Comparison of ENCODE assay signal across 16 cellular contexts in the genomic region with DNA sequence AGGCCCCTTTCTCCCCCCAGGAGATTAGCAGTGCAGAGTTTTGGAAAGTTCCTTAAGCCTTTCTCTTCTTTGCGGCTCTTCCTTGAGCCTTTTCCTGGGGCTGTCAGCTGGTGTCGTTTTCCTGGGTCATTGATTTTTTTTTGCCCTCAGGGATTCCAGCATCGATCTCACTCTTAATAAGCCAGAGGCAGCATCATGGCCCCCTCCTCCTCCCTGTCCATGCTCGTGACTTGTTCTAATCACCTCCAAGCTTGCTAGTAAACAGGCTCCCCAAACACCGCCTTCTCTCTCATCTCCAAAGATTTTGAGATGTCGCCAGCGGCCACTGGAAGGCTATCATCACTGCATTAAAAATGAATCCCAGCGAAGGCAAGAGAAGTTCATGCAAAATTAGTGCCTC. TPM values are rescaled to one million over a fixed set of nuclear protein-coding genes. Genes with fewer than 3 reads are reported as not detected.
A peak's percentile ranks its signal among the peaks of the same experiment; 100 is the strongest.
DNase-seq lines count a peak whose midpoint lies in the region; ATAC-seq and TF ChIP-seq lines count a peak whose summit lies in the region.
"Had no signal": no experiment of that assay in that cellular context is flagged by ENCODE, and none has a peak within 500 bp of the region (broad histone marks: within the 10 kb centered on the region; RNA-seq: fewer than 3 reads in every experiment).

No MANE protein-coding gene starts in this region.

- no peaks in the 10 kb centered on the region for H3K9me3 Mint-ChIP-seq in immature natural killer cell
- H3K9me3 Mint-ChIP-seq: activated CD8-positive, alpha-beta T cell treated with anti-CD3 and anti-CD28 coated beads for 36 hours; activated naive CD8-positive, alpha-beta T cell treated with anti-CD3 and anti-CD28 coated beads, Interleukin-2, amount 50 U/mL, for 24 hours; activated T-helper 1 cell treated with anti-CD3 and anti-CD28 coated beads, Interleukin-12 subunit alpha, Interleukin-12 subunit beta, Interleukin-2, Interleukin-4 antibody, amounts not matched to agents 30 ng/mL and 10 ng/mL and 1 ng/mL, durations not matched to agents 14 hours and 24 hours and 36 hours had no signal

- peaks cover 0 to 10% (median 6%) of the 10 kb centered on the region in 3 donors for H3K27me3 Mint-ChIP-seq in immature natural killer cell (ENCODE audit: low read depth in 3 of 3)
- H3K27me3 Mint-ChIP-seq: activated CD8-positive, alpha-beta T cell treated with anti-CD3 and anti-CD28 coated beads for 36 hours; activated naive CD8-positive, alpha-beta T cell treated with anti-CD3 and anti-CD28 coated beads, Interleukin-2, amount 50 U/mL, for 24 hours had no signal

- 43 to 49% methylated on average over 8 of the region's 8 CpGs for WGBS in esophagus squamous epithelium, 2 donors
- WGBS in prostate gland = 55% methylated on average over 8 of the region's 8 CpGs

- peak overlapping the region; percentile 15 for H3K9ac ChIP-seq in NT2/D1 (ENCODE audit: insufficient read length, low read depth)

- TF ChIP-seq CTCF in esophagus squamous epithelium (IDR thresholded peaks at IDR 0.05) (no peak), prostate gland (IDR thresholded peaks at IDR 0.05) (no peak), gastrocnemius medialis (IDR thresholded peaks at IDR 0.05 in 4 of 5, conservative IDR thresholded peaks at IDR 0.05 in 1 of 5) (no peak)

- H3K36me3 ChIP-seq in ACC112 (ENCODE audit: insufficient read depth, low read length) = peaks cover 5% of the 10 kb centered on the region; the same call in 1 of the 2 replicates
- no peaks in the 10 kb centered on the region for H3K36me3 ChIP-seq in NT2/D1 (ENCODE audit: insufficient read depth, insufficient read length, low read length)
- H3K36me3 ChIP-seq in esophagus squamous epithelium = peaks cover 0 to 20% (median 0%) of the 10 kb centered on the region in 3 donors
- H3K36me3 ChIP-seq in prostate gland = no peaks in the 10 kb centered on the region
- no peaks in the 10 kb centered on the region for H3K36me3 ChIP-seq in gastrocnemius medialis

- peaks cover 71% of the 10 kb centered on the region for H3K79me2 ChIP-seq in ACC112 (ENCODE audit: control insufficient read depth, insufficient read depth, low read length, unreplicated experiment)

- TF ChIP-seq POLR2A in esophagus squamous epithelium (IDR thresholded peaks at IDR 0.05) (no peak), prostate gland (IDR thresholded peaks at IDR 0.05) (no peak), gastrocnemius medialis (IDR thresholded peaks at IDR 0.05) (no peak)

- H3K4me3 ChIP-seq in ACC112 (ENCODE audit: low read depth, low read length) (peak overlapping the region; percentile 97), NT2/D1 (ENCODE audit: insufficient read length, low read depth) (no peak overlapping the region), esophagus squamous epithelium (peak overlapping the region in 2 of 4 donors; percentile 88 to 97), prostate gland (peak overlapping the region in 1 of 2 donors; percentile 75), gastrocnemius medialis (peak overlapping the region in 2 of 4 donors; percentile 2)

- H3K27ac Mint-ChIP-seq in immature natural killer cell = no peak overlapping the region
- H3K27ac Mint-ChIP-seq: activated CD8-positive, alpha-beta T cell treated with anti-CD3 and anti-CD28 coated beads for 36 hours; activated naive CD8-positive, alpha-beta T cell treated with anti-CD3 and anti-CD28 coated beads, Interleukin-2, amount 50 U/mL, for 24 hours; activated T-helper 1 cell treated with anti-CD3 and anti-CD28 coated beads, Interleukin-12 subunit alpha, Interleukin-12 subunit beta, Interleukin-2, Interleukin-4 antibody, amounts not matched to agents 30 ng/mL and 10 ng/mL and 1 ng/mL, durations not matched to agents 14 hours and 24 hours and 36 hours had no signal

- H3K4me1 Mint-ChIP-seq in immature natural killer cell = peaks cover 28 to 56% of the 10 kb centered on the region in 2 donors

- DNase-seq in NT2/D1 (ENCODE audit: low read depth, low spot score) (no peak), esophagus squamous epithelium (lab: John Stamatoyannopoulos, UW) (no peak), prostate gland (ENCODE audit: low spot score) (no peak), immature natural killer cell (no peak), cerebellum (ENCODE audit: low spot score) (no peak), gastrocnemius medialis (no peak)
- DNase-seq: activated CD8-positive, alpha-beta T cell treated with anti-CD3 and anti-CD28 coated beads for 36 hours; activated naive CD8-positive, alpha-beta T cell treated with anti-CD3 and anti-CD28 coated beads, Interleukin-2, amount 50 U/mL, for 24 hours; cerebellar nuclear complex; EL; MV-4-11; spleen; stimulated activated naive CD4-positive, alpha-beta T cell had no signal

- in situ Hi-C loops in gastrocnemius medialis (cut with MboI; ENCODE audit: low sequenced_read_pairs in 4 of 4) = no loop called here

- H3K27me3 ChIP-seq in ACC112 (ENCODE audit: insufficient read depth, low read length) (no peaks in the 10 kb centered on the region), NT2/D1 (ENCODE audit: insufficient read depth, insufficient read length) (peaks cover 44% of the 10 kb centered on the region), esophagus squamous epithelium (no peaks in the 10 kb centered on the region), prostate gland (replicated peaks; ENCODE audit: insufficient read depth) (no peaks in the 10 kb centered on the region), gastrocnemius medialis (no peaks in the 10 kb centered on the region)

- H3K27ac ChIP-seq in ACC112 (ENCODE audit: low read depth, low read length) = peak overlapping the region; percentile 95
- peak overlapping the region; percentile 98 to 100 (median 99) for H3K27ac ChIP-seq in esophagus squamous epithelium
- H3K27ac ChIP-seq in prostate gland = peak overlapping the region; percentile 98
- peak overlapping the region in 1 of 4 donors; percentile 27 for H3K27ac ChIP-seq in gastrocnemius medialis

- peaks cover 22% of the 10 kb centered on the region for H3K4me1 ChIP-seq in ACC112 (ENCODE audit: control insufficient read depth, insufficient read depth, low read length, unreplicated experiment)
- H3K4me1 ChIP-seq in NT2/D1 (ENCODE audit: insufficient read depth, insufficient read length) = peaks cover 18% of the 10 kb centered on the region
- H3K4me1 ChIP-seq in esophagus squamous epithelium = peaks cover 18 to 73% (median 36%) of the 10 kb centered on the region in 3 donors
- H3K4me1 ChIP-seq in prostate gland (replicated peaks) = peaks cover 24% of the 10 kb centered on the region
- peaks cover 0 to 9% of the 10 kb centered on the region in 2 donors for H3K4me1 ChIP-seq in gastrocnemius medialis

- no peak for ATAC-seq in HG02610 (IDR thresholded peaks at IDR 0.05; ENCODE audit: unreplicated experiment)
- no peak for ATAC-seq in gastrocnemius medialis
- ATAC-seq: activated CD8-positive, alpha-beta T cell treated with anti-CD3 and anti-CD28 coated beads for 36 hours; activated naive CD8-positive, alpha-beta T cell treated with anti-CD3 and anti-CD28 coated beads, Interleukin-2, amount 50 U/mL, for 24 hours had no signal

- H3K4me3 Mint-ChIP-seq in immature natural killer cell = peak overlapping the region in 1 of 5 donors; percentile 35
- H3K4me3 Mint-ChIP-seq: activated CD8-positive, alpha-beta T cell treated with anti-CD3 and anti-CD28 coated beads for 36 hours; activated naive CD8-positive, alpha-beta T cell treated with anti-CD3 and anti-CD28 coated beads, Interleukin-2, amount 50 U/mL, for 24 hours; activated T-helper 1 cell treated with anti-CD3 and anti-CD28 coated beads, Interleukin-12 subunit alpha, Interleukin-12 subunit beta, Interleukin-2, Interleukin-4 antibody, amounts not matched to agents 30 ng/mL and 10 ng/mL and 1 ng/mL, durations not matched to agents 14 hours and 24 hours and 36 hours had no signal

- H3K9me3 ChIP-seq in NT2/D1 (ENCODE audit: insufficient read depth, low read length) (no peaks in the 10 kb centered on the region), esophagus squamous epithelium (no peaks in the 10 kb centered on the region), prostate gland (no peaks in the 10 kb centered on the region), gastrocnemius medialis (no peaks in the 10 kb centered on the region)
- H3K9me3 ChIP-seq: spleen had no signal

- intact Hi-C loops in esophagus squamous epithelium (cut with DNase I) = no loop called here
- intact Hi-C loops in prostate gland (cut with DNase I) = no loop called here
- intact Hi-C loops in gastrocnemius medialis (cut with DNase I; ENCODE audit: low total_unique reads) = no loop called here

- peaks cover 0 to 10% (median 7%) of the 10 kb centered on the region in 3 donors for H3K36me3 Mint-ChIP-seq in immature natural killer cell

- peak overlapping the region; percentile 20 for H2AFZ ChIP-seq in ACC112 (ENCODE audit: low read length, unreplicated experiment)

RNA-seq across cellular contexts. Expression of a gene that starts 2.9 kb away (rescaled TPM):
- 10 to 100 TPM; 12.7 to 39.9 (median 24.4) TPM for total RNA-seq in esophagus squamous epithelium
- total RNA-seq in prostate gland = 10 to 100 TPM; 45.7 to 48.6 TPM
- polyA plus RNA-seq in immature natural killer cell = 10 to 100 TPM in 2 of 3 donors, 1 to 10 TPM in 1; 9.0 to 33.8 (median 20.0) TPM
- 7.6 TPM for total RNA-seq in cerebellum
- total RNA-seq in gastrocnemius medialis = 10 to 100 TPM in 2 of 4 donors, 1 to 10 TPM in 2; 9.2 to 15.8 (median 12.1) TPM

RNA-seq across cellular contexts. Expression of a gene that starts 22.6 kb away (rescaled TPM):
- total RNA-seq in esophagus squamous epithelium (10 to 100 TPM; 11.1 to 24.8 (median 17.9) TPM), prostate gland (10 to 100 TPM; 33.4 to 41.4 TPM), cerebellum (20.6 TPM), gastrocnemius medialis (10 to 100 TPM; 13.7 to 17.7 (median 15.2) TPM)
- polyA plus RNA-seq in immature natural killer cell = 1 to 10 TPM; 1.1 to 2.3 (median 1.3) TPM
